In genomic region chr22:46062971-46063631, GRCh38 we compare ENCODE assay signal across 12 cellular contexts.
DNase-seq lines count a peak whose midpoint lies in the region; ATAC-seq and TF ChIP-seq lines count a peak whose summit lies in the region.
"Had no signal": no experiment of that assay in that cellular context is flagged by ENCODE, and none has a peak within 500 bp of the region (broad histone marks: within the 10 kb centered on the region; RNA-seq: fewer than 3 reads in every experiment).

No MANE protein-coding gene starts in this region.

- TF ChIP-seq POLR2A in transverse colon (IDR thresholded peaks at IDR 0.05) = no peak

- DNase-seq in PC-3 (no peak), dermis blood vessel endothelial cell (peak; percentile 3), transverse colon (peak; percentile 7), COR-L47 (lab: John Stamatoyannopoulos, UW) (no peak)
- DNase-seq in CD8-positive, alpha-beta T cell = no peak
- DNase-seq: activated CD8-positive, alpha-beta T cell treated with anti-CD3 and anti-CD28 coated beads, Interleukin-2, amount 10 ng/mL, durations not matched to agents 7 days and 5 days; central memory CD4-positive, alpha-beta T cell; NCI-H1694; RPMI8226 had no signal

- H3K4me2 ChIP-seq in PC-3 (ENCODE audit: low read length) = peak overlapping the region; percentile 100
- H3K4me2 ChIP-seq: neural progenitor cell had no signal

- peaks cover 61% of the 10 kb centered on the region for H3K4me1 ChIP-seq in PC-3 (ENCODE audit: insufficient read depth, low read length)
- H3K4me1 ChIP-seq in mucosa of rectum (ENCODE audit: control insufficient read depth in 2 of 2, insufficient read depth in 2 of 2, low read length in 2 of 2) = peaks cover 42% of the 10 kb centered on the region in 2 donors
- H3K4me1 ChIP-seq in transverse colon = peaks cover 44 to 92% (median 56%) of the 10 kb centered on the region in 4 donors
- H3K4me1 ChIP-seq in CD8-positive, alpha-beta T cell (ENCODE audit: insufficient read depth, low read length) = peaks cover 6% of the 10 kb centered on the region
- H3K4me1 ChIP-seq: neural progenitor cell had no signal

- POLR2A ChIA-PET in PC-3 (lab: Charles Lee; ENCODE audit: unreplicated experiment) = no interaction called here
- POLR2A ChIA-PET in CD8-positive, alpha-beta T cell (lab: Charles Lee) = no interaction called here

- H3K27ac ChIP-seq in PC-3 (ENCODE audit: low read length) (peak overlapping the region; percentile 99), mucosa of rectum (ENCODE audit: low read depth in 2 of 2, low read length in 2 of 2) (peak overlapping the region; percentile 44 to 100), transverse colon (peak overlapping the region; percentile 96 to 100 (median 100))
- no peak overlapping the region for H3K27ac ChIP-seq in CD8-positive, alpha-beta T cell (ENCODE audit: low read depth, low read length)
- H3K27ac ChIP-seq: neural progenitor cell had no signal

- H3F3A ChIP-seq in PC-3 (ENCODE audit: low read length, unreplicated experiment) = no peaks in the 10 kb centered on the region

- H3K9me3 Mint-ChIP-seq in CD8-positive, alpha-beta T cell = no peaks in the 10 kb centered on the region

- BruUV-seq in PC-3 (replicated peaks; lab: Mats Ljungman, UMichigan) = no TSS peak

- no peaks in the 10 kb centered on the region for H3K9me3 ChIP-seq in PC-3 (ENCODE audit: low read length)
- H3K9me3 ChIP-seq in mucosa of rectum (ENCODE audit: control insufficient read depth in 2 of 2, low read length in 2 of 2) = no peaks in the 10 kb centered on the region
- no peaks in the 10 kb centered on the region for H3K9me3 ChIP-seq in transverse colon
- H3K9me3 ChIP-seq in CD8-positive, alpha-beta T cell (ENCODE audit: low read length) = no peaks in the 10 kb centered on the region

- no peaks in the 10 kb centered on the region for H4K20me1 ChIP-seq in PC-3 (ENCODE audit: low read length)

- H3K36me3 ChIP-seq in PC-3 (ENCODE audit: low read depth, low read length) (no peaks in the 10 kb centered on the region), mucosa of rectum (ENCODE audit: control insufficient read depth in 2 of 2, insufficient read depth in 2 of 2, low read length in 2 of 2) (peaks cover 0 to 5% of the 10 kb centered on the region in 2 donors), transverse colon (no peaks in the 10 kb centered on the region)
- H3K36me3 ChIP-seq in CD8-positive, alpha-beta T cell (ENCODE audit: insufficient read depth, low read length) = no peaks in the 10 kb centered on the region
- H3K36me3 ChIP-seq: neural progenitor cell had no signal

- H3K9ac ChIP-seq in PC-3 (ENCODE audit: low read length) = peak overlapping the region; percentile 100; the same call in 1 of the 2 replicates
- H3K9ac ChIP-seq in mucosa of rectum (ENCODE audit: low read depth in 1 of 2, low read length in 2 of 2) = no peak overlapping the region
- H3K9ac ChIP-seq: neural progenitor cell had no signal

- H3K4me3 ChIP-seq in PC-3 (ENCODE audit: low read length) (no peak overlapping the region), mucosa of rectum (ENCODE audit: low read length in 2 of 2) (no peak overlapping the region), transverse colon (no peak overlapping the region)
- H3K4me3 ChIP-seq in CD8-positive, alpha-beta T cell (ENCODE audit: low read depth, low read length) = no peak overlapping the region
- H3K4me3 ChIP-seq: neural progenitor cell had no signal

- intact Hi-C loops in PC-3 (cut with micrococcal nuclease) (no loop called here), transverse colon (cut with DNase I; ENCODE audit: low total_unique reads) (no loop called here)
- intact Hi-C loops in CD8-positive, alpha-beta T cell (cut with DNase I, micrococcal nuclease) = no loop called here

- H3K79me2 ChIP-seq in PC-3 (ENCODE audit: low read length) = peaks cover 98% of the 10 kb centered on the region

- H3K4me1 Mint-ChIP-seq in CD8-positive, alpha-beta T cell (ENCODE audit: low read depth) = peaks cover 22% of the 10 kb centered on the region

- no peaks in the 10 kb centered on the region for H3K9me2 ChIP-seq in PC-3 (replicated peaks; ENCODE audit: low read length)

- no peaks in the 10 kb centered on the region for H3K27me3 ChIP-seq in PC-3 (ENCODE audit: low read length)
- H3K27me3 ChIP-seq in mucosa of rectum (ENCODE audit: control insufficient read depth in 2 of 2, insufficient read depth in 2 of 2, low read length in 2 of 2) = no peaks in the 10 kb centered on the region
- H3K27me3 ChIP-seq in transverse colon = no peaks in the 10 kb centered on the region
- no peaks in the 10 kb centered on the region for H3K27me3 ChIP-seq in CD8-positive, alpha-beta T cell (ENCODE audit: insufficient read depth, low read length)

- no peak overlapping the region for H3K4me3 Mint-ChIP-seq in CD8-positive, alpha-beta T cell
- H3K4me3 Mint-ChIP-seq: activated CD8-positive, alpha-beta T cell treated with anti-CD3 and anti-CD28 coated beads, Interleukin-2, amount 10 ng/mL, durations not matched to agents 7 days and 5 days had no signal

- 82% methylated on average over 15 of the region's 15 CpGs; no CpG with 5 or more reads in 1 of the 2 donors for WGBS in transverse colon (ENCODE audit: low coverage in 1 of 2), 2 donors

- CTCF ChIA-PET in PC-3 (lab: Charles Lee) = no interaction called here
- CTCF ChIA-PET in CD8-positive, alpha-beta T cell (lab: Charles Lee) = interaction anchor here (1.0 kb wide), 1 partner anchor 26 kb away, joined by 4 read pairs; no protein-coding TSS in a partner anchor

- H3K27me3 Mint-ChIP-seq in CD8-positive, alpha-beta T cell (ENCODE audit: low read depth) = peaks cover 11% of the 10 kb centered on the region

- no peak for ATAC-seq in PC-3
- ATAC-seq in GM18858 (IDR thresholded peaks at IDR 0.05; ENCODE audit: unreplicated experiment) = no peak
- ATAC-seq in CD8-positive, alpha-beta T cell = no peak
- ATAC-seq: activated CD8-positive, alpha-beta T cell treated with anti-CD3 and anti-CD28 coated beads, Interleukin-2, amount 10 ng/mL, durations not matched to agents 7 days and 5 days had no signal

- no peak overlapping the region for H2AFZ ChIP-seq in PC-3 (ENCODE audit: low read length)
- H2AFZ ChIP-seq: neural progenitor cell had no signal

- peaks cover 19% of the 10 kb centered on the region for H3K36me3 Mint-ChIP-seq in CD8-positive, alpha-beta T cell
- H3K36me3 Mint-ChIP-seq: neural progenitor cell had no signal

- TF ChIP-seq CTCF in PC-3 (conservative IDR thresholded peaks at IDR 0.05; ENCODE audit: low read depth, low read length) (no peak), transverse colon (IDR thresholded peaks at IDR 0.05) (no peak)
- no peak for TF ChIP-seq CTCF in CD8-positive, alpha-beta T cell (IDR thresholded peaks at IDR 0.05)

- TF ChIP-seq EP300 in transverse colon (IDR thresholded peaks at IDR 0.05; ENCODE audit: low read depth) = no peak

- no peak overlapping the region for H3K27ac Mint-ChIP-seq in CD8-positive, alpha-beta T cell
- H3K27ac Mint-ChIP-seq: activated CD8-positive, alpha-beta T cell treated with anti-CD3 and anti-CD28 coated beads, Interleukin-2, amount 10 ng/mL, durations not matched to agents 7 days and 5 days; neural progenitor cell had no signal

- in situ Hi-C loops in transverse colon (cut with MboI; ENCODE audit: low pct_ligation_motif_present in 1 of 4, low pct_unique_long_range_greater_than_20kb in 1 of 4, low sequenced_read_pairs in 3 of 4) = no loop called here

Comparison
In these comparisons a context has a peak if more than half of its experiments do, and no peak if none do; other contexts are left out.
1. DNase-seq: peak in dermis blood vessel endothelial cell (single experiment) and transverse colon (single experiment); none in PC-3 (single experiment), CD8-positive, alpha-beta T cell (0 of 7) and COR-L47 (single experiment).